In the genomic region with DNA sequence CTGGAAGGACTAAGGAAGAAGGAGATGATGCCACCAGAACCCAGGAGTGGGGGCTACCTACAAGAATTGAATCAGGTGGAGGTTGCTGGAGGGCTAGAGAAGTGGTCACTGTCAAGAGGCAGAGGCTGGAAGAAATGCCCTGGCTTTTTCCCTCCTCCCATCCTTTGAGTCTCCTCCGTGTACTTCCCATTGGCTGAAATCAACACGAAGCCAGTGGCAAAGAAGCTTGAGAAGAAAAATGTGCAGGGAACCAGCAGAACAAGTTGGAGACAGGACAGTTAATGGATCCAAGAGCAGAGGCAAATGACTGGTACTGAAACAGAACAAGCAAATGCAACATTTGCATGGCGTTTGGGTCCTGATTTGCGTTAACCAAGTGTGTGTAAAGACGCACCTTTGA, we compare ENCODE assay signal across 23 cellular contexts. TPM values are rescaled to one million over a fixed set of nuclear protein-coding genes. Genes with fewer than 3 reads are reported as not detected.
DNase-seq lines count a peak whose midpoint lies in the region; ATAC-seq and TF ChIP-seq lines count a peak whose summit lies in the region.
"Had no signal": no experiment of that assay in that cellular context is flagged by ENCODE, and none has a peak within 500 bp of the region (broad histone marks: within the 10 kb centered on the region; RNA-seq: fewer than 3 reads in every experiment).

No MANE protein-coding gene starts in this region.

- no peaks in the 10 kb centered on the region for H3K9me2 ChIP-seq in GM23338 (ENCODE audit: insufficient read depth)

- peak overlapping the region; percentile 38; the same call in 1 of the 2 replicates for H2AFZ ChIP-seq in GM23338
- H2AFZ ChIP-seq in neural progenitor cell (replicated peaks), result peak overlapping the region; percentile 59

- H3K9me3 Mint-ChIP-seq in GM23338 (no peaks in the 10 kb centered on the region), neural progenitor cell (no peaks in the 10 kb centered on the region), mesothelial cell of epicardium (no peaks in the 10 kb centered on the region)
- H3K9me3 Mint-ChIP-seq: CD4-positive, alpha-beta memory T cell had no signal

- in situ Hi-C loops in brain microvascular endothelial cell (cut with HindIII; ENCODE audit: low pct_ligation_motif_present, low sequenced_read_pairs), result no loop called here

- H3K4me1 Mint-ChIP-seq in GM23338, result 0 out of 3 replicates have a peak, but pooled peaks cover 2% of the 10 kb centered on the region
- H3K4me1 Mint-ChIP-seq in neural progenitor cell, result no peaks in the 10 kb centered on the region
- H3K4me1 Mint-ChIP-seq in mesothelial cell of epicardium, result peaks cover 5% of the 10 kb centered on the region
- H3K4me1 Mint-ChIP-seq: CD14-positive monocyte; CD4-positive, alpha-beta memory T cell had no signal

- H3K9ac ChIP-seq in neural progenitor cell, result no peak overlapping the region
- H3K9ac ChIP-seq: BLaER1 treated with 17β-estradiol and CSF1 and Interleukin-3, amounts not matched to agents 10 nM and 100 nM had no signal

- H3K36me3 ChIP-seq in GM23338 (ENCODE audit: insufficient read depth), result no peaks in the 10 kb centered on the region
- no peaks in the 10 kb centered on the region for H3K36me3 ChIP-seq in neural progenitor cell
- no peaks in the 10 kb centered on the region for H3K36me3 ChIP-seq in brain microvascular endothelial cell (replicated peaks)
- H3K36me3 ChIP-seq: BE2C; BLaER1 treated with 17β-estradiol and CSF1 and Interleukin-3, amounts not matched to agents 10 nM and 100 nM; HAP-1 had no signal

- H3K9me3 ChIP-seq in neural progenitor cell (ENCODE audit: low read depth), result no peaks in the 10 kb centered on the region
- H3K9me3 ChIP-seq: A549; BE2C; BLaER1 treated with 17β-estradiol and CSF1 and Interleukin-3, amounts not matched to agents 10 nM and 100 nM; HAP-1 had no signal

- H4K20me1 ChIP-seq in GM23338 (replicated peaks; ENCODE audit: insufficient read depth) (no peaks in the 10 kb centered on the region), neural progenitor cell (ENCODE audit: low read depth) (no peaks in the 10 kb centered on the region)
- H4K20me1 ChIP-seq: BLaER1 treated with 17β-estradiol and CSF1 and Interleukin-3, amounts not matched to agents 10 nM and 100 nM had no signal

- TF ChIP-seq CTCF in GM23338 (conservative IDR thresholded peaks at IDR 0.05; ENCODE audit: low read depth in 2 of 2), result no peak
- no peak for TF ChIP-seq CTCF in epithelial cell of esophagus (IDR thresholded peaks at IDR 0.05; ENCODE audit: insufficient read depth, low read depth, low read length, missing control alignments)
- no peak for TF ChIP-seq CTCF in neural progenitor cell (IDR thresholded peaks at IDR 0.05)
- no peak for TF ChIP-seq CTCF in brain microvascular endothelial cell (IDR thresholded peaks at IDR 0.05; ENCODE audit: low read depth, low read length, missing control alignments)
- TF ChIP-seq CTCF in mesothelial cell of epicardium (IDR thresholded peaks at IDR 0.05; ENCODE audit: unreplicated experiment), result no peak

- ATAC-seq in GM23338, result no peak
- ATAC-seq in GM21786 (IDR thresholded peaks at IDR 0.05; ENCODE audit: unreplicated experiment), result no peak
- ATAC-seq: A549 had no signal

- H3F3A ChIP-seq in GM23338 (replicated peaks; ENCODE audit: low read depth) (no peaks in the 10 kb centered on the region), neural progenitor cell (ENCODE audit: low read depth) (no peaks in the 10 kb centered on the region)

- H3K4me1 ChIP-seq in GM23338 (ENCODE audit: insufficient read depth) (no peaks in the 10 kb centered on the region), neural progenitor cell (no peaks in the 10 kb centered on the region)
- H3K4me1 ChIP-seq: A549; BE2C; BLaER1 treated with 17β-estradiol and CSF1 and Interleukin-3, amounts not matched to agents 10 nM and 100 nM; HAP-1 had no signal

- no peak overlapping the region for H3K27ac Mint-ChIP-seq in GM23338
- no peak overlapping the region for H3K27ac Mint-ChIP-seq in neural progenitor cell
- H3K27ac Mint-ChIP-seq in mesothelial cell of epicardium, result no peak overlapping the region
- H3K27ac Mint-ChIP-seq: CD14-positive monocyte; CD4-positive, alpha-beta memory T cell had no signal

- DNase-seq in GM23338 (ENCODE audit: low spot score), result no peak
- DNase-seq in NCI-H526 (lab: John Stamatoyannopoulos, UW), result peak; percentile 92 to 93
- DNase-seq in epithelial cell of esophagus (ENCODE audit: low read depth), result peak; percentile 5
- no peak for DNase-seq in neural progenitor cell (ENCODE audit: low spot score)
- DNase-seq in brain microvascular endothelial cell, result no peak
- DNase-seq in mesothelial cell of epicardium (ENCODE audit: low spot score in 2 of 2, unreplicated experiment in 2 of 2), result no peak
- DNase-seq in DMS 273 treated with DMSO at 0.1 percent for 48 hours (lab: John Stamatoyannopoulos, UW), result no peak
- DNase-seq: 8988T; ACHN; AML-193; BE2C; Calu3; CD4-positive, alpha-beta memory T cell; COR-L47; DMS153; EL; GF-D8; GOT3 had no signal

- H3K79me2 ChIP-seq in GM23338 (replicated peaks; ENCODE audit: insufficient read depth), result no peaks in the 10 kb centered on the region
- no peaks in the 10 kb centered on the region for H3K79me2 ChIP-seq in neural progenitor cell (ENCODE audit: low read depth)

- H3K4me3 Mint-ChIP-seq in GM23338 (no peak overlapping the region), neural progenitor cell (no peak overlapping the region), mesothelial cell of epicardium (no peak overlapping the region)
- H3K4me3 Mint-ChIP-seq: CD14-positive monocyte; CD4-positive, alpha-beta memory T cell had no signal

- no peak overlapping the region for H3K4me2 ChIP-seq in GM23338
- H3K4me2 ChIP-seq in neural progenitor cell, result no peak overlapping the region
- H3K4me2 ChIP-seq: A549; BLaER1 treated with 17β-estradiol and CSF1 and Interleukin-3, amounts not matched to agents 10 nM and 100 nM had no signal

- H3K36me3 Mint-ChIP-seq in GM23338 (ENCODE audit: low read depth), result no peaks in the 10 kb centered on the region
- no peaks in the 10 kb centered on the region for H3K36me3 Mint-ChIP-seq in neural progenitor cell
- no peaks in the 10 kb centered on the region for H3K36me3 Mint-ChIP-seq in mesothelial cell of epicardium
- H3K36me3 Mint-ChIP-seq: CD14-positive monocyte; CD4-positive, alpha-beta memory T cell had no signal

- H3K27me3 ChIP-seq in GM23338 (ENCODE audit: insufficient read depth) (no peaks in the 10 kb centered on the region), neural progenitor cell (no peaks in the 10 kb centered on the region), brain microvascular endothelial cell (replicated peaks) (no peaks in the 10 kb centered on the region)
- H3K27me3 ChIP-seq: BLaER1 treated with 17β-estradiol and CSF1 and Interleukin-3, amounts not matched to agents 10 nM and 100 nM had no signal

- H3K27ac ChIP-seq in GM23338 (ENCODE audit: low read depth), result no peak overlapping the region
- H3K27ac ChIP-seq in neural progenitor cell, result no peak overlapping the region
- no peak overlapping the region for H3K27ac ChIP-seq in brain microvascular endothelial cell
- H3K27ac ChIP-seq: A549; BLaER1 treated with 17β-estradiol and CSF1 and Interleukin-3, amounts not matched to agents 10 nM and 100 nM had no signal

- no peak overlapping the region for H3K4me3 ChIP-seq in GM23338
- no peak overlapping the region for H3K4me3 ChIP-seq in epithelial cell of esophagus (ENCODE audit: low read length)
- H3K4me3 ChIP-seq in neural progenitor cell, result no peak overlapping the region
- H3K4me3 ChIP-seq in brain microvascular endothelial cell (ENCODE audit: low read depth, low read length), result no peak overlapping the region
- H3K4me3 ChIP-seq: A549; BLaER1 treated with 17β-estradiol and CSF1 and Interleukin-3, amounts not matched to agents 10 nM and 100 nM; HAP-1 had no signal

- peaks cover 4% of the 10 kb centered on the region for H3K27me3 Mint-ChIP-seq in GM23338 (ENCODE audit: insufficient read depth, low read depth, poor library complexity)
- H3K27me3 Mint-ChIP-seq in neural progenitor cell (ENCODE audit: insufficient read depth, low read depth), result peaks cover 4% of the 10 kb centered on the region
- no peaks in the 10 kb centered on the region for H3K27me3 Mint-ChIP-seq in mesothelial cell of epicardium (ENCODE audit: low read depth)

RNA-seq across cellular contexts. Expression of gene FBLN5, which starts 9.1 kb away (rescaled TPM):
- 2.0 and 4.9 TPM in 2 replicates for total RNA-seq in GM23338 (2014; rRNA removed; shearing (Covaris generic))
- 4.3 and 6.0 TPM in 2 replicates for polyA plus RNA-seq in GM23338 (2016; fragmentation: Nextera tagmentation; extraction: Ambion mirVana)
- total RNA-seq in neural progenitor cell (ENCODE audit: low replicate concordance) (not detected in 2 replicates), mesothelial cell of epicardium (38.0 to 41.5 TPM (median 40.3 TPM) in 3 replicates)

Comparison
In these comparisons a context has a peak if more than half of its experiments do, and no peak if none do; other contexts are left out.
1. DNase-seq: peak in NCI-H526 (2 of 2) and epithelial cell of esophagus (single experiment); none in GM23338 (single experiment), neural progenitor cell (single experiment), brain microvascular endothelial cell (single experiment), mesothelial cell of epicardium (0 of 2) and DMS 273 treated with DMSO at 0.1 percent for 48 hours (single experiment).